In the genomic region with DNA sequence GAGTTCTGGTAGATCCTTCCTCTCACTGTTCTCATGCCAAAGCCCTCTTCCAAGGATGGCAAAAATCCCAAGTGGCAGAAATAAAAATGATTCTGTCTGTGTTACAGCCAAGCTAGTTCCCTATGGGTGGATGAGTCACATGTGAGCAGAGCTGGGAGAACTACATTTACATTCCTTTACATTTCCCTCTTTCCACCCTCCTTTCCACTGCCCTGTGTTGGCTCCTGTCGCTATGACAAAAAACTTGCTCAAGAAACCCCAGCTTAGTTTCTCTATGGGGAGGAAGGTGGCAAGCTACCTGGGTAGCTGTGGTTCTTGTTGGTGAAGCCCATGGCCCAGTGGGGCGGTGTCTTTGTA, we compare ENCODE assay signal across 15 cellular contexts. TPM values are rescaled to one million over a fixed set of nuclear protein-coding genes. Genes with fewer than 3 reads are reported as not detected.
DNase-seq lines count a peak whose midpoint lies in the region; ATAC-seq and TF ChIP-seq lines count a peak whose summit lies in the region.
"Had no signal": no experiment of that assay in that cellular context is flagged by ENCODE, and none has a peak within 500 bp of the region (broad histone marks: within the 10 kb centered on the region; RNA-seq: fewer than 3 reads in every experiment).

No MANE protein-coding gene starts in this region.

- no peaks in the 10 kb centered on the region for H3K27me3 ChIP-seq in AG04450 (ENCODE audit: control insufficient read depth, insufficient read depth, low read length)
- no peaks in the 10 kb centered on the region for H3K27me3 ChIP-seq in HUES6 (ENCODE audit: control insufficient read depth, insufficient read depth, low read length)
- H3K27me3 ChIP-seq: BE2C had no signal

- H3K4me3 ChIP-seq in AG04450 (ENCODE audit: low read depth, low read length) (no peak overlapping the region), HUES6 (ENCODE audit: low read depth, low read length) (no peak overlapping the region), cardiac fibroblast (replicated peaks in 1 of 2; ENCODE audit: low read depth in 2 of 2, low read length in 2 of 2) (no peak overlapping the region)
- H3K4me3 ChIP-seq: thoracic aorta had no signal

- no peak for ATAC-seq in HG02852 (IDR thresholded peaks at IDR 0.05; ENCODE audit: unreplicated experiment)
- ATAC-seq in HG03039 (IDR thresholded peaks at IDR 0.05; ENCODE audit: unreplicated experiment): no peak
- ATAC-seq: HCT116 had no signal

- H3K9me3 ChIP-seq in AG04450 (ENCODE audit: control insufficient read depth, insufficient read depth, low read length): no peaks in the 10 kb centered on the region
- no peaks in the 10 kb centered on the region for H3K9me3 ChIP-seq in HUES6 (ENCODE audit: control insufficient read depth, insufficient read depth, low read depth, low read length)
- H3K9me3 ChIP-seq: BE2C, thoracic aorta had no signal

- peak; percentile 46 for DNase-seq in AG04450 (ENCODE audit: low read depth, low spot score)
- DNase-seq in cardiac fibroblast (ENCODE audit: low read depth in 2 of 2): peak; percentile 69 to 79
- peak; percentile 63 for DNase-seq in iPS-NIHi7 (ENCODE audit: extremely low spot score)
- DNase-seq in HuH-7 (ENCODE audit: low spot score): no peak
- DNase-seq in DMS 273 treated with DMSO at 0.1 percent for 48 hours (lab: John Stamatoyannopoulos, UW): no peak
- DNase-seq: activated CD4-positive, CD25-positive, alpha-beta regulatory T cell treated with anti-CD3 and anti-CD28 coated beads, Interleukin-2, amount 50 U/mL, for 72 hours; activated gamma-delta T cell treated with Interleukin-2 at 50 U/mL for 16 hours; BE2C; midbrain; NCI-H510A treated with DMSO at 0.1 percent for 48 hours had no signal

- POLR2A ChIA-PET in AG04450 (lab: Yijun Ruan, JAX): interaction anchor here (1.2 to 1.6 kb wide), 2 partner anchors 12 to 30 kb away, joined by 4 read pairs; no protein-coding TSS in a partner anchor

- CTCF ChIA-PET in AG04450 (lab: Charles Lee): interaction anchor here (0.7 to 1.8 kb wide), 4 partner anchors 23 to 285 kb away, joined by 3 to 4 read pairs (median 4); no protein-coding TSS in a partner anchor

- peaks cover 14% of the 10 kb centered on the region for H3K4me1 ChIP-seq in HUES6 (ENCODE audit: control insufficient read depth, insufficient read depth, low read length)
- H3K4me1 ChIP-seq: BE2C had no signal

- no peak overlapping the region for H3K27ac ChIP-seq in AG04450 (ENCODE audit: low read depth, low read length)
- H3K27ac ChIP-seq in HUES6 (ENCODE audit: low read depth, low read length): no peak overlapping the region

- peak overlapping the region; percentile 33 for H3K9ac ChIP-seq in HUES6 (ENCODE audit: low read length)

- TF ChIP-seq CTCF in AG04450 (IDR thresholded peaks at IDR 0.05; ENCODE audit: low read depth, low read length) (no peak), cardiac fibroblast (IDR thresholded peaks at IDR 0.05; ENCODE audit: low read depth, low read length) (no peak)

- H3K36me3 ChIP-seq in HUES6 (ENCODE audit: control insufficient read depth, insufficient read depth, low read length): no peaks in the 10 kb centered on the region
- H3K36me3 ChIP-seq: BE2C, thoracic aorta had no signal

RNA-seq across cellular contexts. Expression of gene DDB2, which starts 10.2 kb away (rescaled TPM):
- 47.3 and 48.1 TPM in 2 replicates for polyA plus RNA-seq in AG04450 (2011; rRNA removed)
- polyA minus RNA-seq in AG04450 (2011; rRNA and poly(A)+ RNA removed): 27.1 and 32.5 TPM in 2 replicates

RNA-seq across cellular contexts. Expression of gene PACSIN3, which starts 18.4 kb away (rescaled TPM):
- 15.3 and 19.7 TPM in 2 replicates for polyA plus RNA-seq in AG04450 (2011; rRNA removed)
- polyA minus RNA-seq in AG04450 (2011; rRNA and poly(A)+ RNA removed): 11.9 and 13.0 TPM in 2 replicates

RNA-seq across cellular contexts. Expression of gene ARFGAP2, which starts 27.9 kb away (rescaled TPM):
- 38.6 and 44.4 TPM in 2 replicates for polyA plus RNA-seq in AG04450 (2011; rRNA removed)
- 46.5 and 67.4 TPM in 2 replicates for polyA minus RNA-seq in AG04450 (2011; rRNA and poly(A)+ RNA removed)

RNA-seq across cellular contexts. Expression of gene ACP2, which starts 44.0 kb away (rescaled TPM):
- 20.8 and 25.1 TPM in 2 replicates for polyA plus RNA-seq in AG04450 (2011; rRNA removed)
- polyA minus RNA-seq in AG04450 (2011; rRNA and poly(A)+ RNA removed): 31.9 and 42.1 TPM in 2 replicates

RNA-seq across cellular contexts. Expression of gene NR1H3, which starts 53.2 kb away (rescaled TPM):
- polyA plus RNA-seq in AG04450 (2011; rRNA removed): 21.9 and 27.2 TPM in 2 replicates
- 23.8 and 30.3 TPM in 2 replicates for polyA minus RNA-seq in AG04450 (2011; rRNA and poly(A)+ RNA removed)

Comparison
In these comparisons a context has a peak if more than half of its experiments do, and no peak if none do; other contexts are left out.
1. DNase-seq: peak in AG04450 (single experiment), cardiac fibroblast (2 of 2) and iPS-NIHi7 (single experiment); none in HuH-7 (single experiment) and DMS 273 treated with DMSO at 0.1 percent for 48 hours (single experiment).